ENCODE assay signal across 8 cellular contexts in the genomic region with DNA sequence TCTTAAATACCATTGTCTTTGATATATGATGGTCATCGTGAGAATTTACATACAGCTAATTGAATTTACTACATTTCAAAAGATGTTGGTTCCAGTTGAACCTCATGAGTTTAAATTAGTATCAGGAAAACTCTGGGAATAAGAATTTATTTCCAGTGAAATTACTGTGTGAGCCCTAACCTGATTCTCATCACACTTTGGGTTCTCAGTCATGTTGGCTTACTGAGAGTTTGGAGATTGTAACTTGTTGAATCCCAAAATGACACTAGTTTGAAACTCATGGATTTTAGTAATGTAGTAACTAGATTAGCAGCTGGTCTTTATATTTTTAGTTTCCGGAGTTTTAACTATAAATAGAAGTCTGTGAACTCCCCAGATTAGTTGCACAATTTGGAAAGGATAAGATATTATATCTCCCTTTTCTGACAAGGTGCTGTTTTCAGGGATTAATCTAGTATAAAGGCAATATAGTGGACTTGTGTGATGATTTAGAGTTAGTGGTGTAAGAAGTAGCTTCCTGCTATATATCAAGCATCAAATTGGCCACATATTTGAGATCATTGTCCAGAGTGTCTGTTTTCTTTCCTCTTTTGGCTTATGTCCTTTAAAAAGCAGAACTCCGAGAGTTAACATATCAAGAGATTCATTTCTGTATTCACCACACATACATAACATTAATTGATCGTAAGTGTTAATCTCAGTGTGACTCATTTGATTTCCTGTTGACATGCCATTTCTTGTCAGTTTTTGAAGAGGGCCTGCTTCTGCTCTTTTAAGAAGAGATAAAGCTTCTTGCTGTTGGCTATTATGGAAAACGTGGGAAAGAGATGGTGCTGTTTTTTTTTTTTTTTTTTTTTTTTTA. TPM values are rescaled to one million over a fixed set of nuclear protein-coding genes. Genes with fewer than 3 reads are reported as not detected.
DNase-seq lines count a peak whose midpoint lies in the region; ATAC-seq and TF ChIP-seq lines count a peak whose summit lies in the region.

No MANE protein-coding gene starts in this region.

- H3K4me1 Mint-ChIP-seq in endothelial cell (ENCODE audit: unreplicated experiment), result peaks cover 10% of the 10 kb centered on the region

- no peak overlapping the region for H3K4me3 Mint-ChIP-seq in endothelial cell (ENCODE audit: unreplicated experiment)

- 23 to 32% (median 25%) methylated on average over 5 of the region's 5 CpGs for WGBS in psoas muscle, 3 donors

- CTCF ChIA-PET in RWPE1 (lab: Yijun Ruan, JAX), result interaction anchor here (0.8 to 1.3 kb wide), 3 partner anchors 15 to 26 kb away, joined by 3 to 6 read pairs (median 3); no protein-coding TSS in a partner anchor

- peak overlapping the region; percentile 44 for H3K4me3 ChIP-seq in psoas muscle

- DNase-seq in GM13976 (ENCODE audit: low spot score), result peak; percentile 24
- DNase-seq in RWPE1 (ENCODE audit: low spot score), result peak; percentile 18
- no peak for DNase-seq in endothelial cell (ENCODE audit: low spot score)
- no peak for DNase-seq in psoas muscle
- no peak for DNase-seq in iPS-NIHi7 (ENCODE audit: extremely low spot score)
- no peak for DNase-seq in activated CD8-positive, alpha-beta memory T cell treated with anti-CD3 and anti-CD28 coated beads, Interleukin-2, amount 50 U/mL, for 4 hours

- H3K27ac ChIP-seq in RWPE1, result no peak overlapping the region
- H3K27ac ChIP-seq in psoas muscle, result peak overlapping the region; percentile 88

- no peaks in the 10 kb centered on the region for H3K27me3 ChIP-seq in psoas muscle (ENCODE audit: insufficient read depth in 3 of 3, low read length in 2 of 3)

- H3K36me3 Mint-ChIP-seq in endothelial cell (ENCODE audit: low read depth, unreplicated experiment), result peaks cover 2% of the 10 kb centered on the region

- POLR2A ChIA-PET in RWPE1 (lab: Yijun Ruan, JAX; ENCODE audit: low non-redundant PET), result no interaction called here

- peaks cover 0 to 22% of the 10 kb centered on the region in 2 donors for H3K36me3 ChIP-seq in psoas muscle (ENCODE audit: insufficient read depth in 1 of 2, low read depth in 1 of 2)

- in situ Hi-C loops in GM13976 (cut with MboI; ENCODE audit: low sequenced_read_pairs, unreplicated experiment), result no loop called here

- no peaks in the 10 kb centered on the region for H3K9me3 ChIP-seq in psoas muscle

- TF ChIP-seq CTCF in GM13976 (IDR thresholded peaks at IDR 0.05; ENCODE audit: borderline replicate concordance, control extremely low read depth, extremely low read depth, insufficient read depth, missing control alignments), result no peak
- TF ChIP-seq CTCF in RWPE1 (conservative IDR thresholded peaks at IDR 0.05; ENCODE audit: low read depth), result no peak
- TF ChIP-seq CTCF in endothelial cell (IDR thresholded peaks at IDR 0.05; ENCODE audit: unreplicated experiment), result no peak
- no peak for TF ChIP-seq CTCF in psoas muscle (IDR thresholded peaks at IDR 0.05)

- ATAC-seq in psoas muscle (peak in 1 of 4 donors; percentile 28), HG03280 (IDR thresholded peaks at IDR 0.05; ENCODE audit: unreplicated experiment) (no peak), GM19395 (IDR thresholded peaks at IDR 0.05; ENCODE audit: unreplicated experiment) (no peak)

- no peaks in the 10 kb centered on the region for H3K27me3 Mint-ChIP-seq in endothelial cell (ENCODE audit: unreplicated experiment)

- intact Hi-C loops in psoas muscle (cut with DNase I), result no loop called here

- peaks cover 90% of the 10 kb centered on the region for H3K4me1 ChIP-seq in psoas muscle

- H3K27ac Mint-ChIP-seq in endothelial cell (ENCODE audit: unreplicated experiment), result peak overlapping the region; percentile 70

- no peaks in the 10 kb centered on the region for H3K9me3 Mint-ChIP-seq in endothelial cell (ENCODE audit: unreplicated experiment)

RNA-seq across cellular contexts. Expression of a gene that starts 15.7 kb away (rescaled TPM):
- total RNA-seq in endothelial cell (ENCODE audit: unreplicated experiment), result 102 TPM
- 100 to 1,000 TPM; 312 to 467 (median 328) TPM for total RNA-seq in psoas muscle
- polyA plus RNA-seq in psoas muscle, result 100 to 1,000 TPM; 451 to 565 (median 547) TPM

RNA-seq across cellular contexts. Expression of a gene that starts 18.4 kb away (rescaled TPM):
- 32.9 TPM for total RNA-seq in endothelial cell (ENCODE audit: unreplicated experiment)
- 10 to 100 TPM; 36.7 to 49.0 (median 44.4) TPM for total RNA-seq in psoas muscle
- 10 to 100 TPM in 1 of 3 donors, 1 to 10 TPM in 2; 5.7 to 12.0 (median 5.9) TPM for polyA plus RNA-seq in psoas muscle

Comparison
In these comparisons a context has a peak if more than half of its experiments do, and no peak if none do; other contexts are left out.
1. DNase-seq: peak in GM13976 (single experiment) and RWPE1 (single experiment); none in endothelial cell (single experiment), psoas muscle (0 of 2), iPS-NIHi7 (single experiment) and activated CD8-positive, alpha-beta memory T cell treated with anti-CD3 and anti-CD28 coated beads, Interleukin-2, amount 50 U/mL, for 4 hours (single experiment).